1 cellular context compared by ENCODE assay signal in genomic region chr14:103103461-103104388, GRCh38.
A peak's percentile ranks its signal among the peaks of the same experiment; 100 is the strongest.
TF ChIP-seq lines count a peak whose summit lies in the region.

No MANE protein-coding gene starts in this region.

TF ChIP-seq in HepG2, 621 proteins besides CTCF, POLR2A, EP300 and RAD21 (continued from another document and continues in another):
- TF ChIP-seq ZNF574 (CRISPR knock-in tag; IDR thresholded peaks at IDR 0.05): peak; percentile 52; the same call in 1 of the 2 replicates
- TF ChIP-seq ZNF30 (CRISPR knock-in tag; IDR thresholded peaks at IDR 0.05): no peak
- peak; percentile 17; the same call in 1 of the 2 replicates for TF ChIP-seq ARNTL (CRISPR knock-in tag; IDR thresholded peaks at IDR 0.05)
- TF ChIP-seq PHF21A (CRISPR knock-in tag; IDR thresholded peaks at IDR 0.05): peak; percentile 78
- peak; percentile 65 for TF ChIP-seq TAF15 (IDR thresholded peaks at IDR 0.05; ENCODE audit: low read depth, low read length, poor library complexity, severe bottlenecking)
- no peak for TF ChIP-seq RARG (CRISPR knock-in tag; IDR thresholded peaks at IDR 0.05; ENCODE audit: low read depth)
- no peak for TF ChIP-seq ZNF12 (CRISPR knock-in tag; IDR thresholded peaks at IDR 0.05)
- TF ChIP-seq CCAR2 (optimal IDR thresholded peaks at IDR 0.05; ENCODE audit: low read depth, low read length): peak; percentile 33
- no peak for TF ChIP-seq ZBTB25 (CRISPR knock-in tag; IDR thresholded peaks at IDR 0.05)
- no peak for TF ChIP-seq SUZ12 (IDR thresholded peaks at IDR 0.05; ENCODE audit: low read depth, low read length)
- no peak for TF ChIP-seq SP2 (CRISPR knock-in tag; IDR thresholded peaks at IDR 0.05)
- no peak for TF ChIP-seq ZSCAN9 (CRISPR knock-in tag; IDR thresholded peaks at IDR 0.05; ENCODE audit: borderline replicate concordance)
- peak; percentile 41; the same call in 1 of the 2 replicates for TF ChIP-seq NR2F2 (IDR thresholded peaks at IDR 0.05; ENCODE audit: borderline replicate concordance, low read depth)
- TF ChIP-seq ZNF646 (CRISPR knock-in tag; IDR thresholded peaks at IDR 0.05): peak; percentile 99
- TF ChIP-seq ARID2 (CRISPR knock-in tag; IDR thresholded peaks at IDR 0.05; ENCODE audit: borderline replicate concordance): no peak
- 0 out of 2 replicates have a peak, but pooled peaks have one; percentile 28 for TF ChIP-seq ZNF576 (CRISPR knock-in tag; IDR thresholded peaks at IDR 0.05)
- peak; percentile 34; the same call in 1 of the 2 replicates for TF ChIP-seq GATA4 (IDR thresholded peaks at IDR 0.05; ENCODE audit: borderline replicate concordance, low read depth)
- no peak for TF ChIP-seq ZBTB2 (CRISPR knock-in tag; IDR thresholded peaks at IDR 0.05; ENCODE audit: low read depth)
- no peak for TF ChIP-seq ZMAT5 (CRISPR knock-in tag; IDR thresholded peaks at IDR 0.05; ENCODE audit: borderline replicate concordance, low read depth)
- no peak for TF ChIP-seq ZNF512 (CRISPR knock-in tag; IDR thresholded peaks at IDR 0.05)
- TF ChIP-seq TBP (CRISPR knock-in tag; IDR thresholded peaks at IDR 0.05): 0 out of 2 replicates have a peak, but pooled peaks have one; percentile 39
- no peak for TF ChIP-seq XBP1 (CRISPR knock-in tag; IDR thresholded peaks at IDR 0.05)
- no peak for TF ChIP-seq ZNF17 (CRISPR knock-in tag; IDR thresholded peaks at IDR 0.05)
- no peak; the same call in 1 of the 2 replicates for TF ChIP-seq ZNF704 (CRISPR knock-in tag; IDR thresholded peaks at IDR 0.05; ENCODE audit: borderline replicate concordance)
- TF ChIP-seq GMEB2 (CRISPR knock-in tag; IDR thresholded peaks at IDR 0.05; ENCODE audit: low read depth): no peak
- TF ChIP-seq EED (CRISPR knock-in tag; IDR thresholded peaks at IDR 0.05): no peak
- peak; percentile 94; the same call in 2 of the 3 replicates for TF ChIP-seq MXI1 (IDR thresholded peaks at IDR 0.05; ENCODE audit: borderline replicate concordance, low read depth, low read length)
- no peak for TF ChIP-seq NONO (IDR thresholded peaks at IDR 0.05)
- TF ChIP-seq NONO (CRISPR knock-in tag; conservative IDR thresholded peaks at IDR 0.05): peak; percentile 96
- TF ChIP-seq ZBTB37 (CRISPR knock-in tag; IDR thresholded peaks at IDR 0.05): 0 out of 2 replicates have a peak, but pooled peaks have one; percentile 23
- TF ChIP-seq ZBTB33 (CRISPR knock-in tag; IDR thresholded peaks at IDR 0.05): peak; percentile 16; the same call in 1 of the 2 replicates
